21 cellular contexts compared by ENCODE assay signal in genomic region chr14:65838565-65838964, GRCh38.
A peak's percentile ranks its signal among the peaks of the same experiment; 100 is the strongest.
DNase-seq lines count a peak whose midpoint lies in the region; ATAC-seq, FAIRE-seq and TF ChIP-seq lines count a peak whose summit lies in the region.
"Had no signal": no experiment of that assay in that cellular context is flagged by ENCODE, and none has a peak within 500 bp of the region (broad histone marks: within the 10 kb centered on the region; RNA-seq: fewer than 3 reads in every experiment).

No MANE protein-coding gene starts in this region.

- H3K27me3 ChIP-seq in Loucy (ENCODE audit: insufficient read depth, low read length, poor library complexity, severe bottlenecking): no peaks in the 10 kb centered on the region
- H3K27me3 ChIP-seq: Peyer's patch had no signal

- no peaks in the 10 kb centered on the region for H3K9me3 ChIP-seq in Loucy (ENCODE audit: insufficient read depth, low read depth, low read length)
- H3K9me3 ChIP-seq: HAP-1, Peyer's patch had no signal

- ATAC-seq in activated naive CD8-positive, alpha-beta T cell treated with anti-CD3 and anti-CD28 coated beads, Interleukin-2, amount 50 U/mL, for 24 hours: no peak
- ATAC-seq in central memory CD8-positive, alpha-beta T cell (replicated peaks; ENCODE audit: extremely low read depth, poor library complexity, severe bottlenecking): no peak
- ATAC-seq: CD8-positive, alpha-beta T cell had no signal

- TF ChIP-seq CTCF in Loucy (conservative IDR thresholded peaks at IDR 0.05; ENCODE audit: low read length): no peak
- TF ChIP-seq CTCF in lower leg skin (IDR thresholded peaks at IDR 0.05): no peak

- H3K36me3 Mint-ChIP-seq in activated naive CD8-positive, alpha-beta T cell: no peaks in the 10 kb centered on the region
- H3K36me3 Mint-ChIP-seq in activated naive CD8-positive, alpha-beta T cell treated with anti-CD3 and anti-CD28 coated beads, Interleukin-2, amount 50 U/mL, for 24 hours (ENCODE audit: low read depth): no peaks in the 10 kb centered on the region
- H3K36me3 Mint-ChIP-seq in central memory CD8-positive, alpha-beta T cell (ENCODE audit: insufficient read depth): no peaks in the 10 kb centered on the region
- H3K36me3 Mint-ChIP-seq: CD8-positive, alpha-beta T cell had no signal

- H3K36me3 ChIP-seq in Loucy (ENCODE audit: insufficient read depth, low read length): no peaks in the 10 kb centered on the region
- H3K36me3 ChIP-seq: HAP-1, Peyer's patch had no signal

- intact Hi-C loops in lower leg skin (cut with DNase I; ENCODE audit: low total_unique reads): no loop called here

- no peaks in the 10 kb centered on the region for H3F3A ChIP-seq in Loucy (ENCODE audit: low read depth)

- H3K27ac Mint-ChIP-seq in activated naive CD8-positive, alpha-beta T cell: no peak overlapping the region
- no peak overlapping the region for H3K27ac Mint-ChIP-seq in activated naive CD8-positive, alpha-beta T cell treated with anti-CD3 and anti-CD28 coated beads, Interleukin-2, amount 50 U/mL, for 24 hours
- H3K27ac Mint-ChIP-seq in central memory CD8-positive, alpha-beta T cell (ENCODE audit: low read depth): peak overlapping the region; percentile 86
- H3K27ac Mint-ChIP-seq: B cell; CD8-positive, alpha-beta T cell had no signal

- H3K4me2 ChIP-seq in Loucy (ENCODE audit: low read depth, low read length, poor library complexity, severe bottlenecking): peak overlapping the region; percentile 11

- 82 to 85% methylated on average over 5 of the region's 5 CpGs for WGBS in lower leg skin, 2 donors

- H3K9me2 ChIP-seq in Loucy (replicated peaks; ENCODE audit: low read depth, low read length): no peaks in the 10 kb centered on the region

- no peak for TF ChIP-seq POLR2A in lower leg skin (IDR thresholded peaks at IDR 0.05)

- no peaks in the 10 kb centered on the region for H4K20me1 ChIP-seq in Loucy (ENCODE audit: insufficient read depth, low read length, poor library complexity, severe bottlenecking)

- peak overlapping the region; percentile 17 for H3K4me3 Mint-ChIP-seq in activated naive CD8-positive, alpha-beta T cell
- H3K4me3 Mint-ChIP-seq in activated naive CD8-positive, alpha-beta T cell treated with anti-CD3 and anti-CD28 coated beads, Interleukin-2, amount 50 U/mL, for 24 hours: no peak overlapping the region
- H3K4me3 Mint-ChIP-seq in central memory CD8-positive, alpha-beta T cell: no peak overlapping the region
- H3K4me3 Mint-ChIP-seq: B cell; CD8-positive, alpha-beta T cell had no signal

- peaks cover 57% of the 10 kb centered on the region for H3K4me1 ChIP-seq in Loucy (ENCODE audit: insufficient read depth, low read length, poor library complexity, severe bottlenecking)
- H3K4me1 ChIP-seq: HAP-1, Peyer's patch had no signal

- peak; percentile 27 for FAIRE-seq in urothelium cell line (lab: Jason Lieb, UNC)
- FAIRE-seq: D721Med, GM19239 had no signal

- H3K4me3 ChIP-seq in Loucy (ENCODE audit: low read length, poor library complexity, severe bottlenecking) (peak overlapping the region; percentile 1), lower leg skin (ENCODE audit: low read depth, poor library complexity, severe bottlenecking) (no peak overlapping the region)
- H3K4me3 ChIP-seq: HAP-1, Peyer's patch had no signal

- H3K9ac ChIP-seq in Loucy (ENCODE audit: low read depth, low read length, poor library complexity, severe bottlenecking): peak overlapping the region; percentile 3

- no peaks in the 10 kb centered on the region for H3K79me2 ChIP-seq in Loucy (ENCODE audit: insufficient read depth, low read length)

- H3K9me3 Mint-ChIP-seq in activated naive CD8-positive, alpha-beta T cell (ENCODE audit: low read depth): no peaks in the 10 kb centered on the region
- H3K9me3 Mint-ChIP-seq in activated naive CD8-positive, alpha-beta T cell treated with anti-CD3 and anti-CD28 coated beads, Interleukin-2, amount 50 U/mL, for 24 hours: no peaks in the 10 kb centered on the region
- no peaks in the 10 kb centered on the region for H3K9me3 Mint-ChIP-seq in central memory CD8-positive, alpha-beta T cell
- H3K9me3 Mint-ChIP-seq: CD8-positive, alpha-beta T cell had no signal

- peaks cover 72% of the 10 kb centered on the region for H3K4me1 Mint-ChIP-seq in activated naive CD8-positive, alpha-beta T cell (ENCODE audit: low read depth)
- H3K4me1 Mint-ChIP-seq in activated naive CD8-positive, alpha-beta T cell treated with anti-CD3 and anti-CD28 coated beads, Interleukin-2, amount 50 U/mL, for 24 hours: peaks cover 37% of the 10 kb centered on the region
- peaks cover 59% of the 10 kb centered on the region for H3K4me1 Mint-ChIP-seq in central memory CD8-positive, alpha-beta T cell
- H3K4me1 Mint-ChIP-seq: B cell had no signal

- DNase-seq in activated naive CD8-positive, alpha-beta T cell treated with anti-CD3 and anti-CD28 coated beads, Interleukin-2, amount 50 U/mL, for 24 hours: no peak
- no peak for DNase-seq in central memory CD8-positive, alpha-beta T cell (ENCODE audit: low spot score in 2 of 2)
- no peak for DNase-seq in urothelium cell line (ENCODE audit: low spot score)
- no peak for DNase-seq in NCI-H2171 (lab: John Stamatoyannopoulos, UW)
- no peak for DNase-seq in lower leg skin (ENCODE audit: low spot score in 2 of 2)
- DNase-seq: ACHN; CD8-positive, alpha-beta T cell; DMS79 treated with DMSO at 0.1 percent for 48 hours; GDM1; NCI-H187 treated with DMSO at 0.1 percent for 48 hours; NCI-H2171 treated with DMSO at 0.1 percent for 48 hours; NCI-H510A; NCI-H82; Peyer's patch; SHP77 had no signal

- H3K27me3 Mint-ChIP-seq in activated naive CD8-positive, alpha-beta T cell: no peaks in the 10 kb centered on the region
- H3K27me3 Mint-ChIP-seq in activated naive CD8-positive, alpha-beta T cell treated with anti-CD3 and anti-CD28 coated beads, Interleukin-2, amount 50 U/mL, for 24 hours: no peaks in the 10 kb centered on the region
- H3K27me3 Mint-ChIP-seq in central memory CD8-positive, alpha-beta T cell: no peaks in the 10 kb centered on the region

- 0 out of 2 replicates have a peak overlapping the region, but pooled peaks have one; percentile 24 for H2AFZ ChIP-seq in Loucy (ENCODE audit: low read length)
